2 cellular contexts compared by ENCODE assay signal in the genomic region with DNA sequence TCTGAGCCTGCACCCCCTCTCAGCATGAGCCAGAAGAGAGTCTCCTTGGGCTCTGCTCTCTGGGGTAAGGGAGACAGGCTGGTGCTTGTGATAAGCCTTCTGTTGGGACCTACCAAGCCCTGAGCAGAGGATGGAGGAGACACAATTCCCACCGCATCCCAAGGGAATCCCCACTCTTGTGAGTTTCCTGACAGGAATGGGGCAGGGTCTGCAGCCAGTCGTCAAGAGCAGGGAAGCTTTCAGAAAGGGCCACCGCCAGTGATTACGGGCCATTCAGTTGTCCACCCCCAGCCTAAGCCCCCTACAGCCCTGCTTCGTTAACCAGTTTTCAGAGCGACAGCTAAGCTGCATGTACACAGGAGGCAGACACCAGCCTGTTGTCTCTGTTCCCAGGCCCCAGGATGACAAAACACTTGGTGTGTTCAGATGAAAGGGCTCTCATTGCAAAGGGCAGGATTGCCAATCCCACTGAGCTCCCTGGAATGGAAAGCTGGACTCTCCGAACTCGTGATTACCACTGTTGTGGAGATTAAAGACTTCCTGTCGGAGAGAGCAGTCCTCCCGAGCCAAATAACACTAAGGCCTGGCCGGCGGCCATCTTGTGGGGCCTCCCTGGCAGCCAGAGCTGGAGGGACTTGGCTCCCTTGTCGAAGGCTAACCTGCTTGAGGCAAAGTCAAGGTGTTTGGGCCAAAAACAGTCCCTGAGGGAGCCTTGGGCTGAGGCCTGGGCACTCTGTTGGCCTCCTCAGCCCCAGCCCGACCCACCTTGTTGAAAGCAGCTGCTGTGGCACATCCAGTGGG.
TF ChIP-seq lines count a peak whose summit lies in the region.

No MANE protein-coding gene starts in this region.

TF ChIP-seq in endothelial cell of umbilical vein, 7 proteins besides CTCF, POLR2A, EP300 and RAD21:
- TF ChIP-seq FOS (IDR thresholded peaks at IDR 0.05; ENCODE audit: borderline replicate concordance, insufficient read depth, low read length) (no peak), EZH2 (IDR thresholded peaks at IDR 0.05; ENCODE audit: borderline replicate concordance, low read depth, low read length, severe bottlenecking) (no peak), JUN (IDR thresholded peaks at IDR 0.05; ENCODE audit: borderline replicate concordance, insufficient read depth, insufficient read length, low read depth) (no peak), GATA2 (IDR thresholded peaks at IDR 0.05; ENCODE audit: insufficient read depth, insufficient read length, low read depth, low read length) (no peak), MYC (IDR thresholded peaks at IDR 0.05; ENCODE audit: low read depth, low read length) (no peak), POLR2AphosphoS5 (IDR thresholded peaks at IDR 0.05; ENCODE audit: insufficient read depth, low read depth, low read length) (no peak)
- TF ChIP-seq, protein P1, sequence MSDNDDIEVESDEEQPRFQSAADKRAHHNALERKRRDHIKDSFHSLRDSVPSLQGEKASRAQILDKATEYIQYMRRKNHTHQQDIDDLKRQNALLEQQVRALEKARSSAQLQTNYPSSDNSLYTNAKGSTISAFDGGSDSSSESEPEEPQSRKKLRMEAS (IDR thresholded peaks at IDR 0.05; ENCODE audit: insufficient read depth, insufficient read length): no peak

TF ChIP-seq in liver, 16 proteins besides CTCF, POLR2A, EP300 and RAD21:
- TF ChIP-seq, protein P1 (IDR thresholded peaks at IDR 0.05): no peak
- TF ChIP-seq TAF1 (conservative IDR thresholded peaks at IDR 0.05): no peak
- TF ChIP-seq FOXA1 (IDR thresholded peaks at IDR 0.05): no peak
- TF ChIP-seq, protein P2, sequence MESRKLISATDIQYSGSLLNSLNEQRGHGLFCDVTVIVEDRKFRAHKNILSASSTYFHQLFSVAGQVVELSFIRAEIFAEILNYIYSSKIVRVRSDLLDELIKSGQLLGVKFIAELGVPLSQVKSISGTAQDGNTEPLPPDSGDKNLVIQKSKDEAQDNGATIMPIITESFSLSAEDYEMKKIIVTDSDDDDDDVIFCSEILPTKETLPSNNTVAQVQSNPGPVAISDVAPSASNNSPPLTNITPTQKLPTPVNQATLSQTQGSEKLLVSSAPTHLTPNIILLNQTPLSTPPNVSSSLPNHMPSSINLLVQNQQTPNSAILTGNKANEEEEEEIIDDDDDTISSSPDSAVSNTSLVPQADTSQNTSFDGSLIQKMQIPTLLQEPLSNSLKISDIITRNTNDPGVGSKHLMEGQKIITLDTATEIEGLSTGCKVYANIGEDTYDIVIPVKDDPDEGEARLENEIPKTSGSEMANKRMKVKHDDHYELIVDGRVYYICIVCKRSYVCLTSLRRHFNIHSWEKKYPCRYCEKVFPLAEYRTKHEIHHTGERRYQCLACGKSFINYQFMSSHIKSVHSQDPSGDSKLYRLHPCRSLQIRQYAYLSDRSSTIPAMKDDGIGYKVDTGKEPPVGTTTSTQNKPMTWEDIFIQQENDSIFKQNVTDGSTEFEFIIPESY (IDR thresholded peaks at IDR 0.05): no peak
- no peak for TF ChIP-seq SP1 (IDR thresholded peaks at IDR 0.05)
- TF ChIP-seq HNF4A (conservative IDR thresholded peaks at IDR 0.05): peak in 1 of 2 donors; percentile 53
- no peak for TF ChIP-seq FOXA2 (IDR thresholded peaks at IDR 0.05)
- TF ChIP-seq, protein P3, sequence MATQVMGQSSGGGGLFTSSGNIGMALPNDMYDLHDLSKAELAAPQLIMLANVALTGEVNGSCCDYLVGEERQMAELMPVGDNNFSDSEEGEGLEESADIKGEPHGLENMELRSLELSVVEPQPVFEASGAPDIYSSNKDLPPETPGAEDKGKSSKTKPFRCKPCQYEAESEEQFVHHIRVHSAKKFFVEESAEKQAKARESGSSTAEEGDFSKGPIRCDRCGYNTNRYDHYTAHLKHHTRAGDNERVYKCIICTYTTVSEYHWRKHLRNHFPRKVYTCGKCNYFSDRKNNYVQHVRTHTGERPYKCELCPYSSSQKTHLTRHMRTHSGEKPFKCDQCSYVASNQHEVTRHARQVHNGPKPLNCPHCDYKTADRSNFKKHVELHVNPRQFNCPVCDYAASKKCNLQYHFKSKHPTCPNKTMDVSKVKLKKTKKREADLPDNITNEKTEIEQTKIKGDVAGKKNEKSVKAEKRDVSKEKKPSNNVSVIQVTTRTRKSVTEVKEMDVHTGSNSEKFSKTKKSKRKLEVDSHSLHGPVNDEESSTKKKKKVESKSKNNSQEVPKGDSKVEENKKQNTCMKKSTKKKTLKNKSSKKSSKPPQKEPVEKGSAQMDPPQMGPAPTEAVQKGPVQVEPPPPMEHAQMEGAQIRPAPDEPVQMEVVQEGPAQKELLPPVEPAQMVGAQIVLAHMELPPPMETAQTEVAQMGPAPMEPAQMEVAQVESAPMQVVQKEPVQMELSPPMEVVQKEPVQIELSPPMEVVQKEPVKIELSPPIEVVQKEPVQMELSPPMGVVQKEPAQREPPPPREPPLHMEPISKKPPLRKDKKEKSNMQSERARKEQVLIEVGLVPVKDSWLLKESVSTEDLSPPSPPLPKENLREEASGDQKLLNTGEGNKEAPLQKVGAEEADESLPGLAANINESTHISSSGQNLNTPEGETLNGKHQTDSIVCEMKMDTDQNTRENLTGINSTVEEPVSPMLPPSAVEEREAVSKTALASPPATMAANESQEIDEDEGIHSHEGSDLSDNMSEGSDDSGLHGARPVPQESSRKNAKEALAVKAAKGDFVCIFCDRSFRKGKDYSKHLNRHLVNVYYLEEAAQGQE (IDR thresholded peaks at IDR 0.05): no peak
- TF ChIP-seq EGR1 (IDR thresholded peaks at IDR 0.05; ENCODE audit: low read depth in 2 of 2): no peak
- no peak for TF ChIP-seq HNF4G (IDR thresholded peaks at IDR 0.05)
- TF ChIP-seq JUND (IDR thresholded peaks at IDR 0.05): no peak
- TF ChIP-seq RXRA (IDR thresholded peaks at IDR 0.05): peak in 1 of 2 donors; percentile 44
- peak; percentile 72 for TF ChIP-seq YY1 (IDR thresholded peaks at IDR 0.05)
- TF ChIP-seq, protein P4, sequence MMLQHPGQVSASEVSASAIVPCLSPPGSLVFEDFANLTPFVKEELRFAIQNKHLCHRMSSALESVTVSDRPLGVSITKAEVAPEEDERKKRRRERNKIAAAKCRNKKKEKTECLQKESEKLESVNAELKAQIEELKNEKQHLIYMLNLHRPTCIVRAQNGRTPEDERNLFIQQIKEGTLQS (IDR thresholded peaks at IDR 0.05): no peak
- TF ChIP-seq NR2F2 (IDR thresholded peaks at IDR 0.05): no peak
- no peak for TF ChIP-seq GABPA (IDR thresholded peaks at IDR 0.05 in 1 of 2, conservative IDR thresholded peaks at IDR 0.05 in 1 of 2)
